In genomic region chr7:137578541-137578940, GRCh38 we compare ENCODE assay signal across 19 cellular contexts.
"Had no signal": no experiment of that assay in that cellular context is flagged by ENCODE, and none has a peak within 500 bp of the region (broad histone marks: within the 10 kb centered on the region; RNA-seq: fewer than 3 reads in every experiment).

No MANE protein-coding gene starts in this region.

- H3K9me3 Mint-ChIP-seq: activated CD8-positive, alpha-beta T cell treated with anti-CD3 and anti-CD28 coated beads for 36 hours; activated naive CD4-positive, alpha-beta T cell treated with anti-CD3 and anti-CD28 coated beads for 36 hours; activated T-cell treated with anti-CD3 and anti-CD28 coated beads, Interleukin-2, amount 50 U/mL, for 4 hours; effector memory CD8-positive, alpha-beta T cell; stimulated activated naive CD8-positive, alpha-beta T cell treated with anti-CD3 and anti-CD28 coated beads, Interleukin-15, amount 100 ng/mL, for 72 hours had no signal

- H3K36me3 ChIP-seq: breast epithelium, neutrophil, right lobe of liver, suprapubic skin, transverse colon, vagina had no signal

- H3K27ac ChIP-seq: breast epithelium, neutrophil, parathyroid adenoma, right lobe of liver, suprapubic skin, transverse colon, vagina had no signal

- H3K27ac Mint-ChIP-seq: activated CD8-positive, alpha-beta T cell treated with anti-CD3 and anti-CD28 coated beads for 36 hours; activated naive CD4-positive, alpha-beta T cell treated with anti-CD3 and anti-CD28 coated beads for 36 hours; effector memory CD8-positive, alpha-beta T cell; naive thymus-derived CD8-positive, alpha-beta T cell; stimulated activated naive CD8-positive, alpha-beta T cell treated with anti-CD3 and anti-CD28 coated beads, Interleukin-15, amount 100 ng/mL, for 72 hours had no signal

- H3K36me3 Mint-ChIP-seq: naive thymus-derived CD8-positive, alpha-beta T cell had no signal

- H3K4me3 ChIP-seq: breast epithelium, right lobe of liver, suprapubic skin, transverse colon, vagina had no signal

- H3K27me3 ChIP-seq: breast epithelium, right lobe of liver, suprapubic skin, transverse colon, vagina had no signal

- H2AFZ ChIP-seq: parathyroid adenoma had no signal

- DNase-seq: activated CD4-positive, alpha-beta T cell treated with anti-CD3 and anti-CD28 coated beads for 48 hours; activated CD4-positive, CD25-positive, alpha-beta regulatory T cell; activated CD8-positive, alpha-beta T cell treated with anti-CD3 and anti-CD28 coated beads for 36 hours; activated naive CD4-positive, alpha-beta T cell treated with anti-CD3 and anti-CD28 coated beads for 36 hours; activated T-cell treated with anti-CD3 and anti-CD28 coated beads, Interleukin-2, amount 50 U/mL, for 4 hours; anterior cingulate cortex; effector memory CD8-positive, alpha-beta T cell; foreskin fibroblast; naive thymus-derived CD8-positive, alpha-beta T cell; right lobe of liver; small intestine; stimulated activated CD4-positive, alpha-beta T cell treated with anti-CD3 and anti-CD28 coated beads, Interleukin-4, amount 100 ng/mL, for 1 hour; stimulated activated naive CD8-positive, alpha-beta T cell treated with anti-CD3 and anti-CD28 coated beads, Interleukin-15, amount 100 ng/mL, for 72 hours; transverse colon had no signal

- H3K4me3 Mint-ChIP-seq: activated CD8-positive, alpha-beta T cell treated with anti-CD3 and anti-CD28 coated beads for 36 hours; activated naive CD4-positive, alpha-beta T cell treated with anti-CD3 and anti-CD28 coated beads for 36 hours; activated T-cell treated with anti-CD3 and anti-CD28 coated beads, Interleukin-2, amount 50 U/mL, for 4 hours; effector memory CD8-positive, alpha-beta T cell; naive thymus-derived CD8-positive, alpha-beta T cell; stimulated activated naive CD8-positive, alpha-beta T cell treated with anti-CD3 and anti-CD28 coated beads, Interleukin-15, amount 100 ng/mL, for 72 hours had no signal

- H3K27me3 Mint-ChIP-seq: effector memory CD8-positive, alpha-beta T cell; stimulated activated naive CD8-positive, alpha-beta T cell treated with anti-CD3 and anti-CD28 coated beads, Interleukin-15, amount 100 ng/mL, for 72 hours had no signal

- H3K79me2 ChIP-seq: parathyroid adenoma had no signal

- ATAC-seq: activated CD8-positive, alpha-beta T cell treated with anti-CD3 and anti-CD28 coated beads for 36 hours; activated T-cell treated with anti-CD3 and anti-CD28 coated beads, Interleukin-2, amount 50 U/mL, for 4 hours; effector memory CD8-positive, alpha-beta T cell; naive thymus-derived CD8-positive, alpha-beta T cell; right lobe of liver; stimulated activated naive CD8-positive, alpha-beta T cell treated with anti-CD3 and anti-CD28 coated beads, Interleukin-15, amount 100 ng/mL, for 72 hours had no signal

- H3K9me3 ChIP-seq: breast epithelium, neutrophil, right lobe of liver, suprapubic skin, transverse colon, vagina had no signal

- H3K4me1 Mint-ChIP-seq: naive thymus-derived CD8-positive, alpha-beta T cell; stimulated activated naive CD8-positive, alpha-beta T cell treated with anti-CD3 and anti-CD28 coated beads, Interleukin-15, amount 100 ng/mL, for 72 hours had no signal

- H3K4me1 ChIP-seq: breast epithelium, parathyroid adenoma, right lobe of liver, suprapubic skin, transverse colon, vagina had no signal

- H3K9ac ChIP-seq: parathyroid adenoma had no signal
